6 cellular contexts compared by ENCODE assay signal in genomic region chr5:181189363-181189961, GRCh38. TPM values are rescaled to one million over a fixed set of nuclear protein-coding genes. Genes with fewer than 3 reads are reported as not detected.
A peak's percentile ranks its signal among the peaks of the same experiment; 100 is the strongest.
DNase-seq lines count a peak whose midpoint lies in the region; ATAC-seq and TF ChIP-seq lines count a peak whose summit lies in the region.

No MANE protein-coding gene starts in this region.

- peak overlapping the region; percentile 83 to 92 (median 86) for H3K9ac ChIP-seq in BLaER1 treated with 17β-estradiol and CSF1 and Interleukin-3, amounts not matched to agents 10 nM and 100 nM

- peak overlapping the region in 9 of 11 experiments; percentile 25 to 89 (median 78); a peak in 14 of 22 replicates for H3K27ac ChIP-seq in BLaER1 treated with 17β-estradiol and CSF1 and Interleukin-3, amounts not matched to agents 10 nM and 100 nM

- peak overlapping the region; percentile 98 for H3K27ac Mint-ChIP-seq in activated B cell treated with CpG ODN at 0.5 μM for 24 hours

- no peaks in the 10 kb centered on the region for H4K20me1 ChIP-seq in BLaER1 treated with 17β-estradiol and CSF1 and Interleukin-3, amounts not matched to agents 10 nM and 100 nM

- H3K9me3 ChIP-seq in BLaER1 treated with 17β-estradiol and CSF1 and Interleukin-3, amounts not matched to agents 10 nM and 100 nM (replicated peaks in 1 of 11): no peaks in the 10 kb centered on the region

- H3K27me3 ChIP-seq in BLaER1 treated with 17β-estradiol and CSF1 and Interleukin-3, amounts not matched to agents 10 nM and 100 nM: no peaks in the 10 kb centered on the region

- peaks cover 18 to 44% (median 34%) of the 10 kb centered on the region in 10 experiments for H3K4me1 ChIP-seq in BLaER1 treated with 17β-estradiol and CSF1 and Interleukin-3, amounts not matched to agents 10 nM and 100 nM

- peaks cover 28% of the 10 kb centered on the region for H3K36me3 Mint-ChIP-seq in activated B cell treated with CpG ODN at 0.5 μM for 24 hours (ENCODE audit: low read depth)

- peaks cover 47% of the 10 kb centered on the region for H3K4me1 Mint-ChIP-seq in activated B cell treated with CpG ODN at 0.5 μM for 24 hours

- no peaks in the 10 kb centered on the region for H3K36me3 ChIP-seq in BLaER1 treated with 17β-estradiol and CSF1 and Interleukin-3, amounts not matched to agents 10 nM and 100 nM

- DNase-seq in activated B cell treated with CpG ODN at 0.5 μM for 24 hours (peak; percentile 47), head of caudate nucleus (peak in 37 of 42 donors; percentile 51 to 84 (median 65)), NCI-H345 treated with DMSO at 0.1 percent for 48 hours (lab: John Stamatoyannopoulos, UW; ENCODE audit: unreplicated experiment) (no peak)
- peak in 2 of 3 donors; percentile 51 to 52 for DNase-seq in stimulated activated CD4-positive, alpha-beta T cell treated with anti-CD3 and anti-CD28 coated beads, TNF-alpha, amount 100 ng/mL, for 48 hours (ENCODE audit: low read depth in 3 of 3)

- H3K4me3 ChIP-seq in BLaER1 treated with 17β-estradiol and CSF1 and Interleukin-3, amounts not matched to agents 10 nM and 100 nM: peak overlapping the region; percentile 69 to 91 (median 78)

- H3K4me3 Mint-ChIP-seq in activated B cell treated with CpG ODN at 0.5 μM for 24 hours: peak overlapping the region; percentile 88

- peak; percentile 1 for ATAC-seq in activated B cell treated with CpG ODN at 0.5 μM for 24 hours (ENCODE audit: low read depth)
- no peak for ATAC-seq in HG03565 (IDR thresholded peaks at IDR 0.05; ENCODE audit: unreplicated experiment)

- CTCF ChIA-PET in activated B cell treated with CpG ODN at 0.5 μM for 24 hours (lab: Charles Lee): interaction anchor here (0.9 to 3.4 kb wide), 3 partner anchors 9 to 33 kb away, joined by 3 to 17 read pairs (median 5); no protein-coding TSS in a partner anchor

- no peaks in the 10 kb centered on the region for H3K9me3 Mint-ChIP-seq in activated B cell treated with CpG ODN at 0.5 μM for 24 hours

- TF ChIP-seq CTCF in activated B cell treated with CpG ODN at 0.5 μM for 24 hours (IDR thresholded peaks at IDR 0.05): no peak

- H3K4me2 ChIP-seq in BLaER1 treated with 17β-estradiol and CSF1 and Interleukin-3, amounts not matched to agents 10 nM and 100 nM: peak overlapping the region; percentile 95 to 100 (median 100)

- intact Hi-C loops in activated B cell treated with CpG ODN at 0.5 μM for 24 hours (cut with micrococcal nuclease): no loop called here
- intact Hi-C loops in head of caudate nucleus (cut with DNase I): no loop called here

- H3K27me3 Mint-ChIP-seq in activated B cell treated with CpG ODN at 0.5 μM for 24 hours: peaks cover 11% of the 10 kb centered on the region

- POLR2A ChIA-PET in activated B cell treated with CpG ODN at 0.5 μM for 24 hours (lab: Charles Lee): interaction anchor here (0.5 to 12.0 kb wide), 20 partner anchors 14 to 386 kb away, joined by 3 to 317 read pairs (median 8); partner anchors contain the start of genes RACK1, TRIM41, TRIM52 and TRIM7

RNA-seq across cellular contexts. Expression of gene TRIM7, which starts 15.5 kb away (rescaled TPM):
- total RNA-seq in activated B cell treated with CpG ODN at 0.5 μM for 24 hours: 0.32 and 0.51 TPM in 2 replicates

RNA-seq across cellular contexts. Expression of gene TRIM41, which starts 33.6 kb away (rescaled TPM):
- total RNA-seq in activated B cell treated with CpG ODN at 0.5 μM for 24 hours: 34.9 and 39.6 TPM in 2 replicates

RNA-seq across cellular contexts. Expression of gene OR2V2, which starts 42.1 kb away (rescaled TPM):
- total RNA-seq in activated B cell treated with CpG ODN at 0.5 μM for 24 hours: not detected in 2 replicates

RNA-seq across cellular contexts. Expression of gene RACK1, which starts 54.2 kb away (rescaled TPM):
- total RNA-seq in activated B cell treated with CpG ODN at 0.5 μM for 24 hours: 2,528 and 2,812 TPM in 2 replicates

RNA-seq across cellular contexts. Expression of gene OR2V1, which starts 58.5 kb away (rescaled TPM):
- not detected in 2 replicates for total RNA-seq in activated B cell treated with CpG ODN at 0.5 μM for 24 hours
